10 cellular contexts compared by ENCODE assay signal in genomic region chr11:11993814-11994213, GRCh38. TPM values are rescaled to one million over a fixed set of nuclear protein-coding genes. Genes with fewer than 3 reads are reported as not detected.
DNase-seq lines count a peak whose midpoint lies in the region; ATAC-seq and TF ChIP-seq lines count a peak whose summit lies in the region.
"Had no signal": no experiment of that assay in that cellular context is flagged by ENCODE, and none has a peak within 500 bp of the region (broad histone marks: within the 10 kb centered on the region; RNA-seq: fewer than 3 reads in every experiment).

No MANE protein-coding gene starts in this region.

- H2AFZ ChIP-seq in IMR-90 (replicated peaks; ENCODE audit: low read length, poor library complexity), result peak overlapping the region; percentile 3

- peak; percentile 86 for DNase-seq in IMR-90
- DNase-seq in breast epithelium (ENCODE audit: low spot score in 2 of 2), result peak in 1 of 2 donors; percentile 68
- DNase-seq in inferior parietal cortex (ENCODE audit: extremely low spot score), result peak; percentile 72
- DNase-seq in tibial artery, result no peak
- no peak for DNase-seq in T-helper 2 cell treated with Interferon-gamma antibody and Interleukin-4, amounts not matched to agents 5 μg/mL and 100 μg/mL, for 36 hours (ENCODE audit: low spot score)
- DNase-seq in NK-92 treated with Interleukin-12 subunit alpha and Interleukin-12 subunit beta, amount 100 ng/mL, for 24 hours (lab: John Stamatoyannopoulos, UW), result no peak
- no peak for DNase-seq in HEK293T (ENCODE audit: extremely low spot score)
- DNase-seq: activated naive CD8-positive, alpha-beta T cell treated with anti-CD3 and anti-CD28 coated beads, Interleukin-2, amount 10 ng/mL, durations not matched to agents 7 days and 5 days had no signal

- dilution Hi-C loops in IMR-90 (cut with HindIII; ENCODE audit: low sequenced_read_pairs, unreplicated experiment), result no loop called here

- intact Hi-C loops in IMR-90 (cut with micrococcal nuclease), result loop anchor here (5.0 kb wide), 1 partner anchor 288 kb away; no protein-coding TSS in a partner anchor
- intact Hi-C loops in breast epithelium (cut with DNase I; ENCODE audit: low total_unique reads), result no loop called here
- intact Hi-C loops in tibial artery (cut with DNase I; ENCODE audit: low total_unique reads), result no loop called here

- H4K8ac ChIP-seq in IMR-90 (ENCODE audit: low read depth in 2 of 2, low read length in 2 of 2), result peak overlapping the region in 1 of 2 experiments; percentile 78; a peak in 1 of 4 replicates

- peak overlapping the region; percentile 84; the same call in 1 of the 2 replicates for H2AK5ac ChIP-seq in IMR-90 (ENCODE audit: low read depth, low read length)

- peak overlapping the region; percentile 51; the same call in 1 of the 2 replicates for H3K23ac ChIP-seq in IMR-90 (ENCODE audit: low read depth, low read length)

- peak overlapping the region; percentile 61 for H2AK9ac ChIP-seq in IMR-90 (replicated peaks; ENCODE audit: low read depth, low read length, poor library complexity)

- no peaks in the 10 kb centered on the region for H3K36me3 Mint-ChIP-seq in T-helper 2 cell treated with Interferon-gamma antibody and Interleukin-4, amounts not matched to agents 5 μg/mL and 100 μg/mL, for 36 hours (ENCODE audit: low read depth)
- H3K36me3 Mint-ChIP-seq: activated naive CD8-positive, alpha-beta T cell treated with anti-CD3 and anti-CD28 coated beads, Interleukin-2, amount 10 ng/mL, durations not matched to agents 7 days and 5 days had no signal

- H3K27me3 Mint-ChIP-seq in T-helper 2 cell treated with Interferon-gamma antibody and Interleukin-4, amounts not matched to agents 5 μg/mL and 100 μg/mL, for 36 hours (ENCODE audit: low read depth), result peaks cover 42% of the 10 kb centered on the region

- H3K27me3 ChIP-seq in IMR-90 (ENCODE audit: control insufficient read depth, insufficient read depth, low read length) (no peaks in the 10 kb centered on the region), breast epithelium (no peaks in the 10 kb centered on the region), tibial artery (no peaks in the 10 kb centered on the region)

- H3K9me3 ChIP-seq in IMR-90 (ENCODE audit: control insufficient read depth, insufficient read depth, low read length) (no peaks in the 10 kb centered on the region), breast epithelium (no peaks in the 10 kb centered on the region), tibial artery (no peaks in the 10 kb centered on the region)

- TF ChIP-seq POLR2A in IMR-90 (IDR thresholded peaks at IDR 0.05; ENCODE audit: low read depth, low read length) (no peak), breast epithelium (IDR thresholded peaks at IDR 0.05) (no peak)

- H3K4ac ChIP-seq in IMR-90 (ENCODE audit: low read depth, low read length), result peak overlapping the region; percentile 76

- peak overlapping the region; percentile 65; the same call in 1 of the 2 replicates for H4K91ac ChIP-seq in IMR-90 (ENCODE audit: insufficient read depth, low read depth, low read length)

- peak overlapping the region; percentile 83 for H2BK120ac ChIP-seq in IMR-90 (ENCODE audit: low read depth, low read length)

- POLR2A ChIA-PET in IMR-90 (lab: Charles Lee; ENCODE audit: unreplicated experiment), result no interaction called here
- POLR2A ChIA-PET in HEK293T (lab: Yijun Ruan, JAX), result no interaction called here

- H3K14ac ChIP-seq in IMR-90 (replicated peaks; ENCODE audit: low read depth, low read length), result peak overlapping the region; percentile 80; the same call in 1 of the 2 replicates

- peak overlapping the region; percentile 24 for H3K4me2 ChIP-seq in IMR-90 (ENCODE audit: low read depth, low read length)

- H2BK20ac ChIP-seq in IMR-90 (ENCODE audit: low read depth, low read length), result peak overlapping the region; percentile 92

- in situ Hi-C loops in IMR-90 (cut with MboI; ENCODE audit: low sequenced_read_pairs), result no loop called here

- H3K4me3 ChIP-seq in IMR-90 (ENCODE audit: insufficient read depth, low read depth, low read length) (no peak overlapping the region), breast epithelium (no peak overlapping the region), tibial artery (no peak overlapping the region)

- H3K36me3 ChIP-seq in IMR-90 (ENCODE audit: control insufficient read depth, insufficient read depth, low read length) (peaks cover 47% of the 10 kb centered on the region), breast epithelium (no peaks in the 10 kb centered on the region), tibial artery (peaks cover 0 to 40% (median 29%) of the 10 kb centered on the region in 3 donors)

- peaks cover 9% of the 10 kb centered on the region for H4K20me1 ChIP-seq in IMR-90 (ENCODE audit: insufficient read depth, low read length)

- peak overlapping the region; percentile 38 for H2BK5ac ChIP-seq in IMR-90 (ENCODE audit: low read depth, low read length, poor library complexity, severe bottlenecking)

- H3K27ac Mint-ChIP-seq in T-helper 2 cell treated with Interferon-gamma antibody and Interleukin-4, amounts not matched to agents 5 μg/mL and 100 μg/mL, for 36 hours, result no peak overlapping the region
- H3K27ac Mint-ChIP-seq: activated naive CD8-positive, alpha-beta T cell treated with anti-CD3 and anti-CD28 coated beads, Interleukin-2, amount 10 ng/mL, durations not matched to agents 7 days and 5 days had no signal

- H3K9me3 Mint-ChIP-seq in T-helper 2 cell treated with Interferon-gamma antibody and Interleukin-4, amounts not matched to agents 5 μg/mL and 100 μg/mL, for 36 hours, result no peaks in the 10 kb centered on the region
- H3K9me3 Mint-ChIP-seq: activated naive CD8-positive, alpha-beta T cell treated with anti-CD3 and anti-CD28 coated beads, Interleukin-2, amount 10 ng/mL, durations not matched to agents 7 days and 5 days; neural crest cell had no signal

- peak overlapping the region; percentile 11; the same call in 1 of the 2 replicates for H4K5ac ChIP-seq in IMR-90 (ENCODE audit: low read depth, low read length)

- no TSS peak for BruUV-seq in IMR-90 (replicated peaks; lab: Mats Ljungman, UMichigan)

- CTCF ChIA-PET in IMR-90 (lab: Yijun Ruan, JAX) (interaction anchor here (0.5 to 1.0 kb wide), 2 partner anchors 12 to 47 kb away, joined by 3 read pairs; no protein-coding TSS in a partner anchor), HEK293T (lab: Yijun Ruan, JAX) (no interaction called here)

- H3K27ac ChIP-seq in IMR-90 (ENCODE audit: insufficient read depth, low read length) (peak overlapping the region; percentile 5; the same call in 1 of the 2 replicates), breast epithelium (peak overlapping the region; percentile 30 to 51), tibial artery (peak overlapping the region; percentile 23 to 31)

- H2BK15ac ChIP-seq in IMR-90 (ENCODE audit: low read depth, low read length), result peak overlapping the region; percentile 80; the same call in 2 of the 3 replicates

- H3K4me1 Mint-ChIP-seq in T-helper 2 cell treated with Interferon-gamma antibody and Interleukin-4, amounts not matched to agents 5 μg/mL and 100 μg/mL, for 36 hours (ENCODE audit: low read depth), result peaks cover 7% of the 10 kb centered on the region

- H3K9me1 ChIP-seq in IMR-90 (ENCODE audit: insufficient read depth, low read length), result peaks cover 36% of the 10 kb centered on the region

- WGBS in IMR-90 (ENCODE audit: extremely low coverage in 2 of 2, insufficient read length in 1 of 2), 2 experiments, result 18% methylated on average over 7 of the region's 8 CpGs; no CpG with 5 or more reads in 1 of the 2 experiments

- H3K79me1 ChIP-seq in IMR-90 (ENCODE audit: low read depth in 1 of 2, low read length in 2 of 2), result peaks cover 43 to 93% of the 10 kb centered on the region in 2 experiments

- H3K56ac ChIP-seq in IMR-90 (ENCODE audit: extremely low read depth, insufficient read depth, low read length), result peak overlapping the region; percentile 54; the same call in 1 of the 2 replicates

- peak overlapping the region; percentile 3; the same call in 1 of the 2 replicates for H3K18ac ChIP-seq in IMR-90 (ENCODE audit: low read depth, low read length)

- peaks cover 25% of the 10 kb centered on the region for H3K4me1 ChIP-seq in IMR-90 (ENCODE audit: control insufficient read depth, insufficient read depth, low read length)
- H3K4me1 ChIP-seq in breast epithelium, result peaks cover 0 to 6% of the 10 kb centered on the region in 2 donors
- H3K4me1 ChIP-seq in tibial artery, result peaks cover 0 to 21% (median 8%) of the 10 kb centered on the region in 4 donors

- ATAC-seq in IMR-90 (ENCODE audit: low read depth) (peak; percentile 83), GM19023 (IDR thresholded peaks at IDR 0.05; ENCODE audit: unreplicated experiment) (no peak)

- TF ChIP-seq CTCF in IMR-90 (conservative IDR thresholded peaks at IDR 0.05; ENCODE audit: low read depth, low read length), result no peak
- no peak for TF ChIP-seq CTCF in breast epithelium (IDR thresholded peaks at IDR 0.05)
- no peak for TF ChIP-seq CTCF in tibial artery (IDR thresholded peaks at IDR 0.05)

- H3K9ac ChIP-seq in IMR-90 (ENCODE audit: low read depth, low read length), result no peak overlapping the region

- H3K4me3 Mint-ChIP-seq in T-helper 2 cell treated with Interferon-gamma antibody and Interleukin-4, amounts not matched to agents 5 μg/mL and 100 μg/mL, for 36 hours, result no peak overlapping the region
- H3K4me3 Mint-ChIP-seq: activated naive CD8-positive, alpha-beta T cell treated with anti-CD3 and anti-CD28 coated beads, Interleukin-2, amount 10 ng/mL, durations not matched to agents 7 days and 5 days; neural crest cell had no signal

- TF ChIP-seq RAD21 in IMR-90 (IDR thresholded peaks at IDR 0.05; ENCODE audit: low read length), result no peak

TF ChIP-seq in IMR-90, 13 proteins besides CTCF, POLR2A, EP300 and RAD21 (continues in another document):
- no peak for TF ChIP-seq RFX5 (IDR thresholded peaks at IDR 0.05; ENCODE audit: low read depth, low read length)
- no peak for TF ChIP-seq CHD1 (IDR thresholded peaks at IDR 0.05; ENCODE audit: low read depth, low read length)
- no peak for TF ChIP-seq CEBPB (IDR thresholded peaks at IDR 0.05; ENCODE audit: low read depth, low read length)
- peak; percentile 61; the same call in 1 of the 2 replicates for TF ChIP-seq FOS (IDR thresholded peaks at IDR 0.05; ENCODE audit: low read depth, low read length)
- no peak for TF ChIP-seq MAFK (IDR thresholded peaks at IDR 0.05; ENCODE audit: low read depth, low read length)

TF ChIP-seq in HEK293T, 16 proteins besides CTCF, POLR2A, EP300 and RAD21 (continues in another document):
- TF ChIP-seq CTBP1 (IDR thresholded peaks at IDR 0.05; ENCODE audit: borderline replicate concordance), result no peak
- TF ChIP-seq SUZ12 (IDR thresholded peaks at IDR 0.05), result no peak
- TF ChIP-seq ARNT (IDR thresholded peaks at IDR 0.05), result no peak
- TF ChIP-seq ZNF384 (IDR thresholded peaks at IDR 0.05), result no peak
- no peak for TF ChIP-seq LEF1 (IDR thresholded peaks at IDR 0.05; ENCODE audit: borderline replicate concordance)
- TF ChIP-seq BHLHE40 (IDR thresholded peaks at IDR 0.05; ENCODE audit: borderline replicate concordance), result no peak
- TF ChIP-seq L3MBTL2 (conservative IDR thresholded peaks at IDR 0.05), result no peak
- no peak for TF ChIP-seq NFRKB (IDR thresholded peaks at IDR 0.05)
- TF ChIP-seq FOXK2 (IDR thresholded peaks at IDR 0.05), result no peak

RNA-seq across cellular contexts. Expression of gene DKK3, which starts 14.6 kb away (rescaled TPM):
- total RNA-seq in IMR-90 (2012; rRNA removed) (348 and 453 TPM in 2 replicates), breast epithelium (10 to 100 TPM; 18.2 to 88.5 (median 87.1) TPM)
- polyA plus RNA-seq in IMR-90 (2012; rRNA removed), result 838 and 964 TPM in 2 replicates
- polyA plus RNA-seq in IMR-90 (2012; cell fraction: cytosol; rRNA removed), result 812 and 1,206 TPM in 2 replicates
- polyA plus RNA-seq in IMR-90 (2012; cell fraction: nucleus; rRNA removed; ENCODE audit: low replicate concordance), result 383 and 412 TPM in 2 replicates

Comparison
In these comparisons a context has a peak if more than half of its experiments do, and no peak if none do; other contexts are left out.
1. DNase-seq: peak in IMR-90 (single experiment) and inferior parietal cortex (single experiment); none in tibial artery (0 of 2), T-helper 2 cell treated with Interferon-gamma antibody and Interleukin-4, amounts not matched to agents 5 μg/mL and 100 μg/mL, for 36 hours (single experiment), NK-92 treated with Interleukin-12 subunit alpha and Interleukin-12 subunit beta, amount 100 ng/mL, for 24 hours (single experiment) and HEK293T (single experiment).
2. Peak in every context shown above with its lines, with median percentiles within 50 percentile points of each other: H3K27ac ChIP-seq.